Comparison of ENCODE assay signal across 19 cellular contexts in genomic region chr7:140654109-140654387, GRCh38. TPM values are rescaled to one million over a fixed set of nuclear protein-coding genes. Genes with fewer than 3 reads are reported as not detected.
"Had no signal": no experiment of that assay in that cellular context is flagged by ENCODE, and none has a peak within 500 bp of the region (broad histone marks: within the 10 kb centered on the region; RNA-seq: fewer than 3 reads in every experiment).

No MANE protein-coding gene starts in this region.

- H3K27me3 ChIP-seq: adrenal gland, body of pancreas, colonic mucosa had no signal

- H3K9me3 ChIP-seq: adrenal gland, body of pancreas, colonic mucosa had no signal

- H3K27ac ChIP-seq: adrenal gland, body of pancreas, colonic mucosa, epithelial cell of prostate, WERI-Rb-1 had no signal

- H3K36me3 ChIP-seq: adrenal gland, colonic mucosa, WERI-Rb-1 had no signal

- DNase-seq: activated B cell treated with CpG ODN at 0.5 μM for 24 hours; activated CD4-positive, alpha-beta T cell treated with anti-CD3 and anti-CD28 coated beads for 48 hours; activated CD4-positive, alpha-beta T cell treated with anti-CD3 and anti-CD28 coated beads, Interleukin-2, amount 50 U/mL, for 1 hour; activated CD4-positive, alpha-beta T cell treated with anti-CD3 and anti-CD28 coated beads, Interleukin-2, amount 50 U/mL, for 48 hours; activated CD8-positive, alpha-beta T cell treated with anti-CD3 and anti-CD28 coated beads for 36 hours; activated effector memory CD4-positive, alpha-beta T cell treated with Interleukin-2 at 50 U/mL for 16 hours; activated naive CD8-positive, alpha-beta T cell treated with anti-CD3 and anti-CD28 coated beads for 36 hours; activated naive CD8-positive, alpha-beta T cell treated with anti-CD3 and anti-CD28 coated beads, Interleukin-2, amount 50 U/mL, for 24 hours; activated T-cell treated with anti-CD3 and anti-CD28 coated beads, Interleukin-2, amount 50 U/mL, for 4 hours; T-helper 17 cell had no signal

- H3K4me3 ChIP-seq: adrenal gland, body of pancreas, colonic mucosa had no signal

- ATAC-seq: activated CD4-positive, CD25-positive, alpha-beta regulatory T cell treated with anti-CD3 and anti-CD28 coated beads, Interleukin-2, amount 50 U/mL, for 24 hours; activated naive CD8-positive, alpha-beta T cell treated with anti-CD3 and anti-CD28 coated beads, Interleukin-2, amount 50 U/mL, for 24 hours had no signal

RNA-seq across cellular contexts. Expression of gene DENND2A, which starts 13.4 kb away (rescaled TPM):
- total RNA-seq: activated B cell treated with CpG ODN at 0.5 μM for 24 hours; activated CD8-positive, alpha-beta T cell treated with anti-CD3 and anti-CD28 coated beads for 36 hours; activated naive CD4-positive, alpha-beta T cell treated with anti-CD3 and anti-CD28 coated beads for 36 hours; activated naive CD8-positive, alpha-beta T cell treated with anti-CD3 and anti-CD28 coated beads for 36 hours; activated T-cell treated with anti-CD3 and anti-CD28 coated beads, Interleukin-2, amount 50 U/mL, for 4 hours; activated T-helper 17 cell treated with anti-CD3 and anti-CD28 coated beads, Interleukin-2, amount 50 U/mL, for 72 hours; T-helper 17 cell had no signal
- polyA plus RNA-seq: endothelial cell of umbilical vein had no signal
